ENCODE assay signal across 19 cellular contexts in genomic region chr2:163044116-163044515, GRCh38.
DNase-seq lines count a peak whose midpoint lies in the region; ATAC-seq, FAIRE-seq and TF ChIP-seq lines count a peak whose summit lies in the region.
"Had no signal": no experiment of that assay in that cellular context is flagged by ENCODE, and none has a peak within 500 bp of the region (broad histone marks: within the 10 kb centered on the region; RNA-seq: fewer than 3 reads in every experiment).

No MANE protein-coding gene starts in this region.

- no peak for TF ChIP-seq CTCF in bronchial epithelial cell (IDR thresholded peaks at IDR 0.05; ENCODE audit: insufficient read depth, low read length, severe bottlenecking)

- ATAC-seq in HG02642 (IDR thresholded peaks at IDR 0.05; ENCODE audit: poor library complexity, unreplicated experiment) (no peak), HG03045 (IDR thresholded peaks at IDR 0.05; ENCODE audit: unreplicated experiment) (no peak)
- ATAC-seq: activated CD8-positive, alpha-beta memory T cell treated with anti-CD3 and anti-CD28 coated beads, Interleukin-2, amount 10 ng/mL, durations not matched to agents 7 days and 5 days; upper lobe of right lung had no signal

- DNase-seq in NCI-H345 (lab: John Stamatoyannopoulos, UW) (peak; percentile 36), NCI-H345 treated with DMSO at 0.1 percent for 48 hours (lab: John Stamatoyannopoulos, UW; ENCODE audit: unreplicated experiment) (no peak), NCI-H2227 treated with DMSO at 0.1 percent for 48 hours (lab: John Stamatoyannopoulos, UW) (peak; percentile 37), bronchial epithelial cell (ENCODE audit: low read depth) (peak; percentile 38), A172 (ENCODE audit: low spot score) (no peak)
- DNase-seq in activated CD4-positive, alpha-beta T cell treated with anti-CD3 and anti-CD28 coated beads, Interleukin-2, amount 50 U/mL, for 4 hours = no peak
- DNase-seq: activated CD4-positive, CD25-positive, alpha-beta regulatory T cell treated with anti-CD3 and anti-CD28 coated beads, Interleukin-2, amount 50 U/mL, for 72 hours; activated CD8-positive, alpha-beta memory T cell treated with anti-CD3 and anti-CD28 coated beads, Interleukin-2, amount 10 ng/mL, durations not matched to agents 7 days and 5 days; activated gamma-delta T cell treated with Interleukin-2 at 50 U/mL for 16 hours; CD4-positive, CD25-positive, alpha-beta regulatory T cell; EL; left ventricle myocardium inferior; sigmoid colon; stimulated activated CD4-positive, alpha-beta T cell treated with anti-CD3 and anti-CD28 coated beads, Interleukin-1b, Interleukin-23, amount 100 ng/mL, for 48 hours; stomach; upper lobe of right lung had no signal

- H3K36me3 ChIP-seq in bronchial epithelial cell (ENCODE audit: control insufficient read depth, insufficient read depth, low read length) = no peaks in the 10 kb centered on the region
- H3K36me3 ChIP-seq: left ventricle myocardium inferior, sigmoid colon, stomach, upper lobe of right lung had no signal

- no peaks in the 10 kb centered on the region for H3K27me3 ChIP-seq in bronchial epithelial cell (ENCODE audit: control insufficient read depth, insufficient read depth, low read length)
- H3K27me3 ChIP-seq: sigmoid colon, stomach, upper lobe of right lung had no signal

- no peak for FAIRE-seq in bronchial epithelial cell (lab: Jason Lieb, UNC)
- FAIRE-seq: endometrium had no signal

- no peak overlapping the region for H3K4me3 ChIP-seq in bronchial epithelial cell (ENCODE audit: low read depth, low read length)
- H3K4me3 ChIP-seq: left ventricle myocardium inferior, sigmoid colon, stomach, upper lobe of right lung had no signal

Comparison
In these comparisons a context has a peak if more than half of its experiments do, and no peak if none do; other contexts are left out.
1. DNase-seq: peak in NCI-H345 (single experiment), NCI-H2227 treated with DMSO at 0.1 percent for 48 hours (single experiment) and bronchial epithelial cell (single experiment); none in NCI-H345 treated with DMSO at 0.1 percent for 48 hours (single experiment), A172 (single experiment) and activated CD4-positive, alpha-beta T cell treated with anti-CD3 and anti-CD28 coated beads, Interleukin-2, amount 50 U/mL, for 4 hours (0 of 2).